Comparison of ENCODE assay signal across 15 cellular contexts in genomic region chr1:28267633-28268032, GRCh38. TPM values are rescaled to one million over a fixed set of nuclear protein-coding genes. Genes with fewer than 3 reads are reported as not detected.
DNase-seq lines count a peak whose midpoint lies in the region; ATAC-seq and TF ChIP-seq lines count a peak whose summit lies in the region.
"Had no signal": no experiment of that assay in that cellular context is flagged by ENCODE, and none has a peak within 500 bp of the region (broad histone marks: within the 10 kb centered on the region; RNA-seq: fewer than 3 reads in every experiment).

No MANE protein-coding gene starts in this region.

- H3K4ac ChIP-seq in trophoblast cell (ENCODE audit: low read depth, low read length) = peak overlapping the region; percentile 74

- no CpG with 5 or more reads among the region's 2 CpGs for WGBS in trophoblast cell (ENCODE audit: extremely low coverage, insufficient coverage, insufficient read length)

- peaks cover 16% of the 10 kb centered on the region for H3K79me2 ChIP-seq in trophoblast cell (ENCODE audit: control insufficient read depth, insufficient read depth, low read length, poor library complexity)

- peaks cover 10% of the 10 kb centered on the region for H3K36me3 ChIP-seq in CD4-positive, alpha-beta memory T cell (ENCODE audit: insufficient read depth, low read length)
- H3K36me3 ChIP-seq in HUES48 (ENCODE audit: control insufficient read depth, insufficient read depth, low read length) = peaks cover 33% of the 10 kb centered on the region
- H3K36me3 ChIP-seq in trophoblast cell (ENCODE audit: control insufficient read depth in 1 of 2, insufficient read depth in 2 of 2, low read length in 2 of 2) = peaks cover 12 to 19% of the 10 kb centered on the region in 2 experiments

- no peak overlapping the region for H3K4me2 ChIP-seq in trophoblast cell (ENCODE audit: low read length)

- H3K14ac ChIP-seq in trophoblast cell (ENCODE audit: low read length) = no peak overlapping the region

- H3K27ac ChIP-seq in CD4-positive, alpha-beta memory T cell (ENCODE audit: low read depth, low read length) = no peak overlapping the region
- H3K27ac ChIP-seq in HUES48 (ENCODE audit: low read depth, low read length) = peak overlapping the region; percentile 87
- no peak overlapping the region for H3K27ac ChIP-seq in trophoblast cell (ENCODE audit: low read depth, low read length)

- peaks cover 0 to 2% (median 0%) of the 10 kb centered on the region in 8 donors for H3K9me3 Mint-ChIP-seq in CD4-positive, alpha-beta memory T cell
- no peaks in the 10 kb centered on the region for H3K9me3 Mint-ChIP-seq in activated CD4-positive, alpha-beta T cell treated with anti-CD3 and anti-CD28 coated beads, Interleukin-2, amount 10 ng/mL, durations not matched to agents 24 days and 14 days

- no peak for DNase-seq in CD4-positive, alpha-beta memory T cell
- peak; percentile 15 for DNase-seq in choroid plexus epithelial cell (ENCODE audit: low read depth)
- DNase-seq in trophoblast cell = no peak
- DNase-seq in activated CD4-positive, CD25-positive, alpha-beta regulatory T cell (lab: John Stamatoyannopoulos, UW) = no peak
- no peak for DNase-seq in activated CD4-positive, alpha-beta T cell treated with anti-CD3 and anti-CD28 coated beads, Interleukin-2, amount 10 ng/mL, durations not matched to agents 24 days and 14 days
- DNase-seq in KG1 (lab: John Stamatoyannopoulos, UW) = no peak
- DNase-seq: ACHN, NCI-H1436 treated with DMSO at 0.1 percent for 48 hours, NCI-H2081, NCI-H510A treated with DMSO at 0.1 percent for 48 hours, SIG-M5 had no signal

- no peak for ATAC-seq in GM18873 (IDR thresholded peaks at IDR 0.05; ENCODE audit: low FRiP score, unreplicated experiment)

- peak overlapping the region in 4 of 7 donors; percentile 2 to 28 (median 14) for H3K27ac Mint-ChIP-seq in CD4-positive, alpha-beta memory T cell
- no peak overlapping the region for H3K27ac Mint-ChIP-seq in activated CD4-positive, alpha-beta T cell treated with anti-CD3 and anti-CD28 coated beads, Interleukin-2, amount 10 ng/mL, durations not matched to agents 24 days and 14 days
- H3K27ac Mint-ChIP-seq: B cell had no signal

- no peak overlapping the region for H3K9ac ChIP-seq in HUES48 (ENCODE audit: low read depth, low read length)
- H3K9ac ChIP-seq in trophoblast cell (ENCODE audit: low read length) = no peak overlapping the region

- no peak overlapping the region for H3K18ac ChIP-seq in trophoblast cell (ENCODE audit: low read length)

- no peak overlapping the region for H2AFZ ChIP-seq in trophoblast cell (ENCODE audit: insufficient read depth, low read length, poor library complexity)

- peak overlapping the region in 1 of 8 donors; percentile 66 for H3K4me3 Mint-ChIP-seq in CD4-positive, alpha-beta memory T cell
- H3K4me3 Mint-ChIP-seq in activated CD4-positive, alpha-beta T cell treated with anti-CD3 and anti-CD28 coated beads, Interleukin-2, amount 10 ng/mL, durations not matched to agents 24 days and 14 days = no peak overlapping the region
- H3K4me3 Mint-ChIP-seq: B cell had no signal

- H3K36me3 Mint-ChIP-seq in CD4-positive, alpha-beta memory T cell = peaks cover 3 to 12% of the 10 kb centered on the region in 2 donors
- peaks cover 8% of the 10 kb centered on the region for H3K36me3 Mint-ChIP-seq in activated CD4-positive, alpha-beta T cell treated with anti-CD3 and anti-CD28 coated beads, Interleukin-2, amount 10 ng/mL, durations not matched to agents 24 days and 14 days (ENCODE audit: low read depth)

- POLR2A ChIA-PET in CD4-positive, alpha-beta memory T cell (lab: Charles Lee; ENCODE audit: partially characterized antibody) = no interaction called here

- intact Hi-C loops in CD4-positive, alpha-beta memory T cell (cut with micrococcal nuclease) = no loop called here
- intact Hi-C loops in activated CD4-positive, alpha-beta T cell treated with anti-CD3 and anti-CD28 coated beads, Interleukin-2, amount 10 ng/mL, durations not matched to agents 24 days and 14 days (cut with micrococcal nuclease) = no loop called here

- H2AK5ac ChIP-seq in trophoblast cell (ENCODE audit: low read length) = no peak overlapping the region

- TF ChIP-seq CTCF in choroid plexus epithelial cell (conservative IDR thresholded peaks at IDR 0.05; ENCODE audit: low read depth, low read length) = no peak

- no peaks in the 10 kb centered on the region for H3K27me3 Mint-ChIP-seq in CD4-positive, alpha-beta memory T cell
- no peaks in the 10 kb centered on the region for H3K27me3 Mint-ChIP-seq in activated CD4-positive, alpha-beta T cell treated with anti-CD3 and anti-CD28 coated beads, Interleukin-2, amount 10 ng/mL, durations not matched to agents 24 days and 14 days
- H3K27me3 Mint-ChIP-seq: B cell had no signal

- H3K4me3 ChIP-seq in CD4-positive, alpha-beta memory T cell (ENCODE audit: low read length in 2 of 2) = no peak overlapping the region
- no peak overlapping the region for H3K4me3 ChIP-seq in HUES48 (ENCODE audit: low read depth, low read length)
- no peak overlapping the region for H3K4me3 ChIP-seq in choroid plexus epithelial cell (ENCODE audit: low read depth, low read length)
- H3K4me3 ChIP-seq in trophoblast cell (ENCODE audit: low read depth, low read length) = no peak overlapping the region
- H3K4me3 ChIP-seq: HAP-1 had no signal

- H2BK120ac ChIP-seq in trophoblast cell (ENCODE audit: insufficient read depth, low read length, poor library complexity) = no peak overlapping the region

- H3K4me1 Mint-ChIP-seq in CD4-positive, alpha-beta memory T cell = peaks cover 5 to 20% (median 12%) of the 10 kb centered on the region in 4 donors
- H3K4me1 Mint-ChIP-seq in activated CD4-positive, alpha-beta T cell treated with anti-CD3 and anti-CD28 coated beads, Interleukin-2, amount 10 ng/mL, durations not matched to agents 24 days and 14 days = peaks cover 9% of the 10 kb centered on the region
- H3K4me1 Mint-ChIP-seq: B cell had no signal

- H4K91ac ChIP-seq in trophoblast cell (ENCODE audit: low read depth, low read length) = no peak overlapping the region

- no peak overlapping the region for H2BK5ac ChIP-seq in trophoblast cell (ENCODE audit: low read depth, low read length, poor library complexity)

- H2BK12ac ChIP-seq in trophoblast cell (ENCODE audit: low read length) = no peak overlapping the region

- H3K4me1 ChIP-seq in CD4-positive, alpha-beta memory T cell (ENCODE audit: insufficient read depth, low read length) = no peaks in the 10 kb centered on the region
- H3K4me1 ChIP-seq in HUES48 (ENCODE audit: control insufficient read depth, insufficient read depth, low read length) (peaks cover 38% of the 10 kb centered on the region), trophoblast cell (ENCODE audit: control insufficient read depth in 1 of 2, insufficient read depth in 2 of 2, low read length in 2 of 2) (peaks cover 10 to 21% of the 10 kb centered on the region in 2 experiments)

- H3K27me3 ChIP-seq in CD4-positive, alpha-beta memory T cell (ENCODE audit: insufficient read depth, low read length) = no peaks in the 10 kb centered on the region
- no peaks in the 10 kb centered on the region for H3K27me3 ChIP-seq in HUES48 (ENCODE audit: control insufficient read depth, insufficient read depth, low read length)
- no peaks in the 10 kb centered on the region for H3K27me3 ChIP-seq in trophoblast cell (ENCODE audit: insufficient read depth, low read length)

- no peaks in the 10 kb centered on the region for H3K9me3 ChIP-seq in CD4-positive, alpha-beta memory T cell (ENCODE audit: control insufficient read depth in 1 of 2, low read length in 2 of 2)
- H3K9me3 ChIP-seq in HUES48 (ENCODE audit: control insufficient read depth, insufficient read depth, low read length) (no peaks in the 10 kb centered on the region), trophoblast cell (ENCODE audit: insufficient read depth, low read depth, low read length) (no peaks in the 10 kb centered on the region)
- H3K9me3 ChIP-seq: HAP-1 had no signal

- no peak overlapping the region for H3K23ac ChIP-seq in trophoblast cell (ENCODE audit: low read length)

- CTCF ChIA-PET in CD4-positive, alpha-beta memory T cell (lab: Charles Lee; ENCODE audit: partially characterized antibody) = interaction anchor here (2.0 kb wide), 1 partner anchor 19 kb away, joined by 7 read pairs; no protein-coding TSS in a partner anchor

- H4K8ac ChIP-seq in trophoblast cell (ENCODE audit: low read depth, low read length) = no peak overlapping the region

- no peaks in the 10 kb centered on the region for H3K79me1 ChIP-seq in trophoblast cell (ENCODE audit: low read length)

- no peak overlapping the region for H4K12ac ChIP-seq in trophoblast cell (ENCODE audit: low read depth, low read length)

RNA-seq across cellular contexts. Expression of gene SESN2, which starts 8.3 kb away (rescaled TPM):
- 1 to 10 TPM; 5.7 to 6.4 TPM for total RNA-seq in CD4-positive, alpha-beta memory T cell
- polyA plus RNA-seq in CD4-positive, alpha-beta memory T cell = 1 to 10 TPM; 3.5 to 7.6 TPM
- polyA plus RNA-seq in trophoblast cell (2013) = 58.3 and 60.8 TPM in 2 replicates
- total RNA-seq in activated CD4-positive, alpha-beta T cell treated with anti-CD3 and anti-CD28 coated beads, Interleukin-2, amount 10 ng/mL, durations not matched to agents 24 days and 14 days = 14.1 and 14.8 TPM in 2 replicates

RNA-seq across cellular contexts. Expression of gene ATP5IF1, which starts 31.7 kb away (rescaled TPM):
- total RNA-seq in CD4-positive, alpha-beta memory T cell = 100 to 1,000 TPM; 111 TPM
- polyA plus RNA-seq in CD4-positive, alpha-beta memory T cell = 100 to 1,000 TPM; 383 to 743 TPM
- polyA plus RNA-seq in trophoblast cell (2013) = 429 and 430 TPM in 2 replicates
- 139 and 142 TPM in 2 replicates for total RNA-seq in activated CD4-positive, alpha-beta T cell treated with anti-CD3 and anti-CD28 coated beads, Interleukin-2, amount 10 ng/mL, durations not matched to agents 24 days and 14 days

RNA-seq across cellular contexts. Expression of gene DNAJC8, which starts 34.8 kb away (rescaled TPM):
- total RNA-seq in CD4-positive, alpha-beta memory T cell = 10 to 100 TPM; 71.5 to 78.1 TPM
- 100 to 1,000 TPM; 148 to 199 TPM for polyA plus RNA-seq in CD4-positive, alpha-beta memory T cell
- 116 and 119 TPM in 2 replicates for polyA plus RNA-seq in trophoblast cell (2013)
- total RNA-seq in activated CD4-positive, alpha-beta T cell treated with anti-CD3 and anti-CD28 coated beads, Interleukin-2, amount 10 ng/mL, durations not matched to agents 24 days and 14 days = 98.4 and 103 TPM in 2 replicates
